18 cellular contexts compared by ENCODE assay signal in genomic region chr1:14852301-14852700, GRCh38.
DNase-seq lines count a peak whose midpoint lies in the region; ATAC-seq lines count a peak whose summit lies in the region.
"Had no signal": no experiment of that assay in that cellular context is flagged by ENCODE, and none has a peak within 500 bp of the region (broad histone marks: within the 10 kb centered on the region; RNA-seq: fewer than 3 reads in every experiment).

No MANE protein-coding gene starts in this region.

- peaks cover 3% of the 10 kb centered on the region for H3K27me3 Mint-ChIP-seq in activated CD4-positive, alpha-beta T cell treated with anti-CD3 and anti-CD28 coated beads for 36 hours

- no peaks in the 10 kb centered on the region for H3K36me3 Mint-ChIP-seq in activated CD4-positive, alpha-beta T cell treated with anti-CD3 and anti-CD28 coated beads for 36 hours (ENCODE audit: low read depth)
- H3K36me3 Mint-ChIP-seq: CD4-positive, alpha-beta memory T cell had no signal

- H3K9me3 Mint-ChIP-seq in activated CD4-positive, alpha-beta T cell treated with anti-CD3 and anti-CD28 coated beads for 36 hours (ENCODE audit: low read depth) = no peaks in the 10 kb centered on the region

- DNase-seq in DMS 273 (lab: John Stamatoyannopoulos, UW; ENCODE audit: unreplicated experiment) = peak; percentile 69
- DNase-seq in NCI-H1092 (lab: John Stamatoyannopoulos, UW) = peak; percentile 59
- peak; percentile 45 for DNase-seq in NCI-H446 treated with DMSO at 0.1 percent for 48 hours (lab: John Stamatoyannopoulos, UW)
- DNase-seq in cerebellar nuclear complex (lab: John Stamatoyannopoulos, UW) = peak; percentile 89 to 93
- no peak for DNase-seq in T1000 (lab: John Stamatoyannopoulos, UW)
- no peak for DNase-seq in activated CD4-positive, alpha-beta T cell treated with anti-CD3 and anti-CD28 coated beads for 36 hours
- DNase-seq: Calu3; CD4-positive, alpha-beta memory T cell; GM23248; HCEC 1CT; Kasumi-1; MM.1S; NCI-H2081 treated with DMSO at 0.1 percent for 48 hours; NCI-H2227 treated with DMSO at 0.1 percent for 48 hours; NCI-H524 had no signal

- intact Hi-C loops in activated CD4-positive, alpha-beta T cell treated with anti-CD3 and anti-CD28 coated beads for 36 hours (cut with DNase I, micrococcal nuclease) = no loop called here

- H3K4me1 Mint-ChIP-seq in activated CD4-positive, alpha-beta T cell treated with anti-CD3 and anti-CD28 coated beads for 36 hours = no peaks in the 10 kb centered on the region
- H3K4me1 Mint-ChIP-seq: CD4-positive, alpha-beta memory T cell had no signal

- POLR2A ChIA-PET in activated CD4-positive, alpha-beta T cell treated with anti-CD3 and anti-CD28 coated beads for 36 hours (lab: Charles Lee) = no interaction called here

- ATAC-seq in GM18870 (IDR thresholded peaks at IDR 0.05; ENCODE audit: unreplicated experiment) (no peak), GM19395 (IDR thresholded peaks at IDR 0.05; ENCODE audit: unreplicated experiment) (no peak)
- ATAC-seq in activated CD4-positive, alpha-beta T cell treated with anti-CD3 and anti-CD28 coated beads for 36 hours = no peak
- ATAC-seq: Panc1 had no signal

- CTCF ChIA-PET in activated CD4-positive, alpha-beta T cell treated with anti-CD3 and anti-CD28 coated beads for 36 hours (lab: Charles Lee) = no interaction called here

- H3K4me3 Mint-ChIP-seq in activated CD4-positive, alpha-beta T cell treated with anti-CD3 and anti-CD28 coated beads for 36 hours = no peak overlapping the region
- H3K4me3 Mint-ChIP-seq: CD4-positive, alpha-beta memory T cell had no signal

- H3K27ac Mint-ChIP-seq in activated CD4-positive, alpha-beta T cell treated with anti-CD3 and anti-CD28 coated beads for 36 hours = no peak overlapping the region
- H3K27ac Mint-ChIP-seq: CD4-positive, alpha-beta memory T cell had no signal

Comparison
In these comparisons a context has a peak if more than half of its experiments do, and no peak if none do; other contexts are left out.
1. DNase-seq: peak in DMS 273 (single experiment), NCI-H1092 (single experiment), NCI-H446 treated with DMSO at 0.1 percent for 48 hours (single experiment) and cerebellar nuclear complex (2 of 2); none in T1000 (single experiment) and activated CD4-positive, alpha-beta T cell treated with anti-CD3 and anti-CD28 coated beads for 36 hours (single experiment).